Comparison of ENCODE assay signal across 37 cellular contexts in genomic region chr22:48864748-48865147, GRCh38.
"Had no signal": no experiment of that assay in that cellular context is flagged by ENCODE, and none has a peak within 500 bp of the region (broad histone marks: within the 10 kb centered on the region; RNA-seq: fewer than 3 reads in every experiment).

No MANE protein-coding gene starts in this region.

- H3K4me1 Mint-ChIP-seq: activated CD4-positive, alpha-beta memory T cell treated with anti-CD3 and anti-CD28 coated beads, Interleukin-2, amount 10 ng/mL, durations not matched to agents 7 days and 5 days; activated CD8-positive, alpha-beta memory T cell treated with anti-CD3 and anti-CD28 coated beads, Interleukin-2, amount 10 ng/mL, durations not matched to agents 7 days and 5 days had no signal

- H3K27me3 Mint-ChIP-seq: activated CD4-positive, alpha-beta memory T cell treated with anti-CD3 and anti-CD28 coated beads, Interleukin-2, amount 10 ng/mL, durations not matched to agents 7 days and 5 days; activated CD8-positive, alpha-beta memory T cell treated with anti-CD3 and anti-CD28 coated beads, Interleukin-2, amount 10 ng/mL, durations not matched to agents 7 days and 5 days had no signal

- ATAC-seq: activated CD8-positive, alpha-beta memory T cell treated with anti-CD3 and anti-CD28 coated beads, Interleukin-2, amount 10 ng/mL, durations not matched to agents 7 days and 5 days; activated naive CD4-positive, alpha-beta T cell treated with anti-CD3 and anti-CD28 coated beads, Interleukin-2, amount 50 U/mL, for 72 hours; body of pancreas; PC-3 had no signal

- H3K36me3 ChIP-seq: adrenal gland, breast epithelium, SJCRH30, WERI-Rb-1 had no signal

- H3K4me3 Mint-ChIP-seq: activated CD4-positive, alpha-beta memory T cell treated with anti-CD3 and anti-CD28 coated beads, Interleukin-2, amount 10 ng/mL, durations not matched to agents 7 days and 5 days; activated CD8-positive, alpha-beta memory T cell treated with anti-CD3 and anti-CD28 coated beads, Interleukin-2, amount 10 ng/mL, durations not matched to agents 7 days and 5 days had no signal

- FAIRE-seq: astrocyte, RCC 7860 had no signal

- H3K9me3 ChIP-seq: adrenal gland, body of pancreas, breast epithelium, SJCRH30 had no signal

- H3K27ac ChIP-seq: adrenal gland, body of pancreas, breast epithelium, KMS-11, RWPE1, SJCRH30, WERI-Rb-1 had no signal

- H3K27ac Mint-ChIP-seq: activated CD4-positive, alpha-beta memory T cell treated with anti-CD3 and anti-CD28 coated beads, Interleukin-2, amount 10 ng/mL, durations not matched to agents 7 days and 5 days; activated CD8-positive, alpha-beta memory T cell treated with anti-CD3 and anti-CD28 coated beads, Interleukin-2, amount 10 ng/mL, durations not matched to agents 7 days and 5 days; activated naive CD4-positive, alpha-beta T cell treated with anti-CD3 and anti-CD28 coated beads, Interleukin-2, amount 50 U/mL, for 72 hours had no signal

- H3K27me3 ChIP-seq: adrenal gland, body of pancreas had no signal

- DNase-seq: activated CD4-positive, alpha-beta memory T cell treated with anti-CD3 and anti-CD28 coated beads, Interleukin-2, amount 10 ng/mL, durations not matched to agents 7 days and 5 days; activated CD4-positive, alpha-beta T cell treated with anti-CD3 and anti-CD28 coated beads for 1 hour; activated CD4-positive, alpha-beta T cell treated with anti-CD3 and anti-CD28 coated beads for 48 hours; activated CD4-positive, CD25-positive, alpha-beta regulatory T cell; activated CD8-positive, alpha-beta memory T cell treated with anti-CD3 and anti-CD28 coated beads for 24 hours; activated CD8-positive, alpha-beta memory T cell treated with anti-CD3 and anti-CD28 coated beads, Interleukin-2, amount 10 ng/mL, durations not matched to agents 7 days and 5 days; activated CD8-positive, alpha-beta memory T cell treated with anti-CD3 and anti-CD28 coated beads, Interleukin-2, amount 50 U/mL, for 48 hours; activated gamma-delta T cell; activated naive CD4-positive, alpha-beta T cell treated with Interleukin-2 at 50 U/mL for 16 hours; activated T-cell treated with anti-CD3 and anti-CD28 coated beads, Interleukin-2, amount 50 U/mL, for 48 hours; adrenal gland; body of pancreas; central memory CD4-positive, alpha-beta T cell; MM.1S; MV-4-11; NCI-H1092; NCI-H146; NCI-H187; NCI-H2029 treated with DMSO at 0.1 percent for 48 hours; NCI-H2107; NCI-H2171; NCI-H510A; NCI-H526; NCI-H748 treated with DMSO at 0.1 percent for 48 hours; NK-92 treated with Interleukin-12 subunit alpha and Interleukin-12 subunit beta, amount 100 ng/mL, for 24 hours; PC-3; SHP77; SJCRH30; T1000; WERI-Rb-1 had no signal

- H3K4me1 ChIP-seq: adrenal gland, body of pancreas, breast epithelium, SJCRH30 had no signal

- H3K4me3 ChIP-seq: adrenal gland, body of pancreas, breast epithelium, SJCRH30, SK-N-MC had no signal

- H3K36me3 Mint-ChIP-seq: activated CD8-positive, alpha-beta memory T cell treated with anti-CD3 and anti-CD28 coated beads, Interleukin-2, amount 10 ng/mL, durations not matched to agents 7 days and 5 days; activated naive CD4-positive, alpha-beta T cell treated with anti-CD3 and anti-CD28 coated beads, Interleukin-2, amount 50 U/mL, for 72 hours had no signal

- H3K9ac ChIP-seq: KMS-11 had no signal

- H3K9me3 Mint-ChIP-seq: activated CD4-positive, alpha-beta memory T cell treated with anti-CD3 and anti-CD28 coated beads, Interleukin-2, amount 10 ng/mL, durations not matched to agents 7 days and 5 days; activated naive CD4-positive, alpha-beta T cell treated with anti-CD3 and anti-CD28 coated beads, Interleukin-2, amount 50 U/mL, for 72 hours had no signal
